Comparison of ENCODE assay signal across 22 cellular contexts in the genomic region with DNA sequence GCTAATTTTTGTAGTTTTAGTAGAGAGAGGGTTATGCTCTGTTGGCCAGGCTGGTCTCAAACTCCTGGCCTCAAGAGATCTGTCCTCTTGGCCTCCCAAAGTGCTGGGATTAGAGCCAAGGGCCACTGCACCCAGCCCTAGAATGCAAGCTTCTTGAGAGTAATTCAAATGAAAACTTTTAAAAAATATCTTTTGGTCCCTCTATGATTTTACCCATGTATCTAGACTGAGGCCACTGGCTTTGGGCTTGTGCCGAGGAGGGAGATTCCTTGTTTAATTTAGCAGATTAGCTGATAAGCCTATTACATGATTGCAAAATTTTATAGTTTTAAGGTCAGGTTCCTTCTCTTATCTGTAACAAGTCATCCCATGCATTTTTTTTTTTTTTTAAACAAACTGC. TPM values are rescaled to one million over a fixed set of nuclear protein-coding genes. Genes with fewer than 3 reads are reported as not detected.
A peak's percentile ranks its signal among the peaks of the same experiment; 100 is the strongest.
DNase-seq lines count a peak whose midpoint lies in the region; ATAC-seq and TF ChIP-seq lines count a peak whose summit lies in the region.
"Had no signal": no experiment of that assay in that cellular context is flagged by ENCODE, and none has a peak within 500 bp of the region (broad histone marks: within the 10 kb centered on the region; RNA-seq: fewer than 3 reads in every experiment).

No MANE protein-coding gene starts in this region.

- no peaks in the 10 kb centered on the region for H3K27me3 ChIP-seq in right lobe of liver
- H3K27me3 ChIP-seq: SJCRH30 had no signal

- peak overlapping the region; percentile 46 for H3K27ac Mint-ChIP-seq in activated T-cell treated with anti-CD3 and anti-CD28 coated beads, Interleukin-2, amount 50 U/mL, for 72 hours
- H3K27ac Mint-ChIP-seq in MCF 10A (ENCODE audit: low read depth, unreplicated experiment): no peak overlapping the region

- H3K36me3 ChIP-seq in right lobe of liver: no peaks in the 10 kb centered on the region

- ATAC-seq in activated T-cell treated with anti-CD3 and anti-CD28 coated beads, Interleukin-2, amount 50 U/mL, for 72 hours (replicated peaks in 1 of 2): no peak
- ATAC-seq in right lobe of liver: peak; percentile 87 to 95 (median 92)

- no TSS peak for BruUV-seq in MCF 10A (replicated peaks; lab: Mats Ljungman, UMichigan)

- CTCF ChIA-PET in MCF 10A (lab: Yijun Ruan, JAX): interaction anchor here (0.6 to 3.9 kb wide), 6 partner anchors 23 to 890 kb away, joined by 3 to 32 read pairs (median 4); no protein-coding TSS in a partner anchor

- H3K4me1 Mint-ChIP-seq in activated T-cell treated with anti-CD3 and anti-CD28 coated beads, Interleukin-2, amount 50 U/mL, for 72 hours (ENCODE audit: low read depth): peaks cover 8% of the 10 kb centered on the region
- H3K4me1 Mint-ChIP-seq in MCF 10A (ENCODE audit: insufficient read depth, unreplicated experiment): peaks cover 10% of the 10 kb centered on the region

- peaks cover 0 to 3% (median 0%) of the 10 kb centered on the region in 4 donors for H3K4me1 ChIP-seq in right lobe of liver

- 33% methylated on average over 1 of the region's 1 CpG for WGBS in right lobe of liver (ENCODE audit: insufficient coverage, low coverage, low lambda C conversion rate, missing lambda C conversion rate)

- H3K36me3 Mint-ChIP-seq in activated T-cell treated with anti-CD3 and anti-CD28 coated beads, Interleukin-2, amount 50 U/mL, for 72 hours (ENCODE audit: insufficient read depth in 2 of 2): peaks cover 22 to 55% of the 10 kb centered on the region in 2 donors
- no peaks in the 10 kb centered on the region for H3K36me3 Mint-ChIP-seq in MCF 10A (ENCODE audit: insufficient read depth, unreplicated experiment)

- H3K27ac ChIP-seq in right lobe of liver: no peak overlapping the region
- H3K27ac ChIP-seq: C4-2B, HL-60, SJCRH30 had no signal

- no peak for DNase-seq in activated T-cell treated with anti-CD3 and anti-CD28 coated beads, Interleukin-2, amount 50 U/mL, for 72 hours
- no peak for DNase-seq in activated T-cell treated with anti-CD3 and anti-CD28 coated beads, Interleukin-2, amount 50 U/mL, for 1 hour
- DNase-seq in amniotic epithelial cell (ENCODE audit: low read depth) (peak; percentile 29), right lobe of liver (peak; percentile 47 to 70 (median 58)), NCI-H748 (lab: John Stamatoyannopoulos, UW; ENCODE audit: unreplicated experiment) (no peak), MCF 10A (ENCODE audit: unreplicated experiment) (no peak), amniotic stem cell (lab: John Stamatoyannopoulos, UW) (no peak)
- DNase-seq: GDM1, GOT3, HCEC 1CT, KG1, NCI-H1105, NCI-H146, NCI-H2029, NCI-H2227 treated with DMSO at 0.1 percent for 48 hours, NCI-H510A treated with DMSO at 0.1 percent for 48 hours, NCI-H774, SJCRH30 had no signal

- H3K4me3 ChIP-seq in right lobe of liver: no peak overlapping the region
- H3K4me3 ChIP-seq: SJCRH30 had no signal

- no peak overlapping the region for H3K4me3 Mint-ChIP-seq in activated T-cell treated with anti-CD3 and anti-CD28 coated beads, Interleukin-2, amount 50 U/mL, for 72 hours
- no peak overlapping the region for H3K4me3 Mint-ChIP-seq in MCF 10A (ENCODE audit: unreplicated experiment)

- no peaks in the 10 kb centered on the region for H3K9me3 Mint-ChIP-seq in activated T-cell treated with anti-CD3 and anti-CD28 coated beads, Interleukin-2, amount 50 U/mL, for 72 hours
- no peaks in the 10 kb centered on the region for H3K9me3 Mint-ChIP-seq in MCF 10A (ENCODE audit: unreplicated experiment)

- no peaks in the 10 kb centered on the region for H3K9me3 ChIP-seq in right lobe of liver
- H3K9me3 ChIP-seq: SJCRH30 had no signal

- POLR2A ChIA-PET in MCF 10A (lab: Yijun Ruan, JAX): no interaction called here

- TF ChIP-seq POLR2A in right lobe of liver (IDR thresholded peaks at IDR 0.05): no peak

- TF ChIP-seq CTCF in right lobe of liver (IDR thresholded peaks at IDR 0.05) (no peak), MCF 10A (IDR thresholded peaks at IDR 0.05; ENCODE audit: unreplicated experiment) (no peak)

- no peaks in the 10 kb centered on the region for H3K27me3 Mint-ChIP-seq in activated T-cell treated with anti-CD3 and anti-CD28 coated beads, Interleukin-2, amount 50 U/mL, for 72 hours (ENCODE audit: low read depth)
- no peaks in the 10 kb centered on the region for H3K27me3 Mint-ChIP-seq in MCF 10A (ENCODE audit: insufficient read depth, unreplicated experiment)

- intact Hi-C loops in right lobe of liver (cut with DNase I): no loop called here
- intact Hi-C loops in MCF 10A (cut with micrococcal nuclease): no loop called here

RNA-seq across cellular contexts. Expression of gene CCDC195, which starts 59.5 kb away (rescaled TPM):
- not detected for total RNA-seq in activated T-cell treated with anti-CD3 and anti-CD28 coated beads, Interleukin-2, amount 50 U/mL, for 72 hours
- total RNA-seq in right lobe of liver (not detected), MCF 10A (2022) (not detected in 2 replicates)
- total RNA-seq: Daoy, HT-29 had no signal

Comparison
In these comparisons a context has a peak if more than half of its experiments do, and no peak if none do; other contexts are left out.
1. ATAC-seq: peak in right lobe of liver (4 of 4); none in activated T-cell treated with anti-CD3 and anti-CD28 coated beads, Interleukin-2, amount 50 U/mL, for 72 hours (0 of 2).
2. DNase-seq: peak in amniotic epithelial cell (single experiment) and right lobe of liver (3 of 3); none in activated T-cell treated with anti-CD3 and anti-CD28 coated beads, Interleukin-2, amount 50 U/mL, for 72 hours (0 of 2), activated T-cell treated with anti-CD3 and anti-CD28 coated beads, Interleukin-2, amount 50 U/mL, for 1 hour (single experiment), NCI-H748 (single experiment), MCF 10A (single experiment) and amniotic stem cell (single experiment).